In genomic region chr2:5521462-5521861, GRCh38 we compare ENCODE assay signal across 14 cellular contexts.
"Had no signal": no experiment of that assay in that cellular context is flagged by ENCODE, and none has a peak within 500 bp of the region (broad histone marks: within the 10 kb centered on the region; RNA-seq: fewer than 3 reads in every experiment).

No MANE protein-coding gene starts in this region.

- H3K36me3 ChIP-seq: adrenal gland, esophagus muscularis mucosa, right lobe of liver, thoracic aorta, upper lobe of right lung had no signal

- ATAC-seq: activated CD8-positive, alpha-beta T cell treated with anti-CD3 and anti-CD28 coated beads for 36 hours; activated T-cell treated with anti-CD3 and anti-CD28 coated beads, Interleukin-2, amount 50 U/mL, for 4 hours; naive thymus-derived CD8-positive, alpha-beta T cell; right lobe of liver; stimulated activated effector memory CD8-positive, alpha-beta T cell treated with anti-CD3 and anti-CD28 coated beads, Interleukin-12 subunit alpha, Interleukin-12 subunit beta, amount 100 ng/mL, for 72 hours; upper lobe of right lung had no signal

- H3K9me3 ChIP-seq: adrenal gland, esophagus muscularis mucosa, right lobe of liver, thoracic aorta, upper lobe of right lung had no signal

- H3K27me3 ChIP-seq: adrenal gland, esophagus muscularis mucosa, right lobe of liver, upper lobe of right lung had no signal

- DNase-seq: activated CD4-positive, alpha-beta T cell treated with anti-CD3 and anti-CD28 coated beads for 4 hours; activated CD8-positive, alpha-beta T cell treated with anti-CD3 and anti-CD28 coated beads for 36 hours; activated effector memory CD4-positive, alpha-beta T cell treated with anti-CD3 and anti-CD28 coated beads, Interleukin-2, amount 50 U/mL, for 16 hours; activated T-cell treated with anti-CD3 and anti-CD28 coated beads, Interleukin-2, amount 50 U/mL, for 4 hours; adrenal gland; dorsolateral prefrontal cortex; naive thymus-derived CD8-positive, alpha-beta T cell; right lobe of liver; stimulated activated CD4-positive, alpha-beta T cell treated with anti-CD3 and anti-CD28 coated beads, Interleukin-12 subunit alpha, Interleukin-12 subunit beta, amount 100 ng/mL, for 4 hours; stimulated activated CD4-positive, alpha-beta T cell treated with anti-CD3 and anti-CD28 coated beads, Interleukin-2, amount 100 ng/mL, for 24 hours; upper lobe of right lung had no signal

- H3K4me1 ChIP-seq: adrenal gland, right lobe of liver, upper lobe of right lung had no signal

- H3K27ac ChIP-seq: adrenal gland, dorsolateral prefrontal cortex, esophagus muscularis mucosa, right lobe of liver, thoracic aorta, upper lobe of right lung had no signal

- H3K4me3 ChIP-seq: adrenal gland, dorsolateral prefrontal cortex, esophagus muscularis mucosa, right lobe of liver, thoracic aorta, upper lobe of right lung had no signal
